ENCODE assay signal across 9 cellular contexts in the genomic region with DNA sequence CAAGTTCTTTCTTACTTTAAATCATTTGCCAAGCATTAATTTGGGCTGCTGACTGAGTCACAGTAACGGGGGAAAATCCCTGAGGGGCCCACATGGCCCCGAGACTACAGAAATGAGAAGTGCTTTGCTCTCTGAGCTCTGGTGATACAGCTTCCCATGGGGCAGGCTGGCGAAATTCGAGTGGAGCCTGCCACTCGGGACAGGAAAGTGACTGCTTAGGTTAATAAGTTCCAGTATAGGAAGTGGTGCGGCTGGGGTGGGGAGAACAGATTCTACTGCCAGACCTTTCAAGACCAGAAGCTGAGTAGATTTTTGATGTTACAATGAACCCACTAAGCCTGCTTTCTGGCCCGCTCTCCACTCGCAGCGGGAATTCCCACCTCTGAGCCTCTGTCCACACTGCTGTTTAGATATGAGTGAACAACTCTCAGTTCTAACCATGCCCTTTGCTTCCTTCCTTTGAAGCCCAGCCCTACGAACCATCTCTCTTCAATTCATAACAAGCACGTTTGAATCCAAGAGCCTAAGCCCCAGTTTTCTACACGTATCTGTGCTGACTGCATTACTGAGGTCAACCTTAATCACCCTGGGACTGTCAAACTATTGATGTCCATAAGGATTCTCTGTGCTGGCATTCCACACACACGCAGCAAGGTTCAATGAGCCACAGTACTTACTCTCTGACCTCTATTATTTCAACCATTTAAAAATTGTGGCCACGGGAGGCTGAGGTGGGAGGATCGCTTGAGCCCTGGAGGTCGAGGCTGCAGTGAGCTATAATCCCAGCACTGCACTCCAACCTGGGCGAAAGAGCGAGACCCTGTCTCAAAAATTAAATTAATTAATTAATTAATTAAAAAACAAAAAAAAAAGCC. TPM values are rescaled to one million over a fixed set of nuclear protein-coding genes. Genes with fewer than 3 reads are reported as not detected.
A peak's percentile ranks its signal among the peaks of the same experiment; 100 is the strongest.
DNase-seq lines count a peak whose midpoint lies in the region; ATAC-seq lines count a peak whose summit lies in the region.
"Had no signal": no experiment of that assay in that cellular context is flagged by ENCODE, and none has a peak within 500 bp of the region (broad histone marks: within the 10 kb centered on the region; RNA-seq: fewer than 3 reads in every experiment).

No MANE protein-coding gene starts in this region.

- H3K4me3 ChIP-seq in thymus (ENCODE audit: low read length) = no peak overlapping the region

- H3K36me3 Mint-ChIP-seq in naive thymus-derived CD8-positive, alpha-beta T cell = peaks cover 0 to 51% (median 10%) of the 10 kb centered on the region in 3 donors

- no peaks in the 10 kb centered on the region for H3K4me1 ChIP-seq in thymus (ENCODE audit: control insufficient read depth, insufficient read depth, low read length)

- H3K36me3 ChIP-seq in thymus (ENCODE audit: control insufficient read depth, insufficient read depth) = peaks cover 19% of the 10 kb centered on the region

- peak overlapping the region; percentile 34 to 84 (median 78) for H3K4me3 Mint-ChIP-seq in naive thymus-derived CD8-positive, alpha-beta T cell

- POLR2A ChIA-PET in naive thymus-derived CD8-positive, alpha-beta T cell (lab: Charles Lee) = interaction anchor here (0.6 to 1.0 kb wide), 2 partner anchors 9 to 121 kb away, joined by 3 read pairs; no protein-coding TSS in a partner anchor

- ATAC-seq in GM18520 (IDR thresholded peaks at IDR 0.05; ENCODE audit: unreplicated experiment) (peak; percentile 66), HG02973 (IDR thresholded peaks at IDR 0.05; ENCODE audit: unreplicated experiment) (peak; percentile 60)
- peak; percentile 76 to 77 for ATAC-seq in naive thymus-derived CD8-positive, alpha-beta T cell

- H3K27me3 Mint-ChIP-seq in naive thymus-derived CD8-positive, alpha-beta T cell = no peaks in the 10 kb centered on the region

- peak overlapping the region; percentile 49 to 91 (median 83) for H3K27ac Mint-ChIP-seq in naive thymus-derived CD8-positive, alpha-beta T cell

- no peaks in the 10 kb centered on the region for H3K9me3 Mint-ChIP-seq in naive thymus-derived CD8-positive, alpha-beta T cell

- DNase-seq in T-helper 9 cell (peak; percentile 34), caudate nucleus (lab: John Stamatoyannopoulos, UW) (peak in 17 of 61 donors; percentile 15 to 49 (median 27)), NCI-H2081 (lab: John Stamatoyannopoulos, UW) (no peak), ureter (ENCODE audit: low spot score) (no peak)
- peak in 6 of 10 donors; percentile 16 to 54 (median 33) for DNase-seq in naive thymus-derived CD8-positive, alpha-beta T cell

- peaks cover 32 to 74% (median 57%) of the 10 kb centered on the region in 4 donors for H3K4me1 Mint-ChIP-seq in naive thymus-derived CD8-positive, alpha-beta T cell

- H3K9me3 ChIP-seq in thymus (ENCODE audit: control insufficient read depth) = no peaks in the 10 kb centered on the region

- no peaks in the 10 kb centered on the region for H3K27me3 ChIP-seq in thymus (ENCODE audit: control insufficient read depth, insufficient read depth)

- WGBS in thymus = 83% methylated on average over 18 of the region's 18 CpGs

- peak overlapping the region; percentile 94 for H3K27ac ChIP-seq in caudate nucleus (ENCODE audit: low read depth, low read length)
- H3K27ac ChIP-seq in thymus (ENCODE audit: low read depth) = peak overlapping the region; percentile 37

RNA-seq across cellular contexts. Expression of a gene that starts 9.6 kb away (rescaled TPM):
- 10 to 100 TPM; 49.3 to 58.1 TPM for total RNA-seq in naive thymus-derived CD8-positive, alpha-beta T cell
- polyA plus RNA-seq in naive thymus-derived CD8-positive, alpha-beta T cell = 10 to 100 TPM; 10.2 to 23.3 (median 11.1) TPM
- polyA plus RNA-seq in thymus = 81.3 TPM
- 44.4 TPM for total RNA-seq in ureter

RNA-seq across cellular contexts. Expression of a gene that starts 37.7 kb away (rescaled TPM):
- total RNA-seq in naive thymus-derived CD8-positive, alpha-beta T cell = not detected
- polyA plus RNA-seq in naive thymus-derived CD8-positive, alpha-beta T cell = not detected
- polyA plus RNA-seq in thymus = 0.11 TPM
- total RNA-seq in ureter = not detected
- total RNA-seq: NCI-H460 had no signal

RNA-seq across cellular contexts. Expression of a gene that starts 51.5 kb away (rescaled TPM):
- total RNA-seq in naive thymus-derived CD8-positive, alpha-beta T cell = not detected
- polyA plus RNA-seq in naive thymus-derived CD8-positive, alpha-beta T cell = not detected
- polyA plus RNA-seq in thymus = 9.5 TPM
- total RNA-seq in ureter = 36.2 TPM
- total RNA-seq: NCI-H460 had no signal

RNA-seq across cellular contexts. Expression of a gene that starts 55.5 kb away (rescaled TPM):
- not detected for total RNA-seq in naive thymus-derived CD8-positive, alpha-beta T cell
- not detected for polyA plus RNA-seq in naive thymus-derived CD8-positive, alpha-beta T cell
- polyA plus RNA-seq in thymus = 0.30 TPM
- total RNA-seq in ureter = 2.2 TPM
- total RNA-seq: NCI-H460 had no signal

Comparison
In these comparisons a context has a peak if more than half of its experiments do, and no peak if none do; other contexts are left out.
1. DNase-seq: peak in T-helper 9 cell (single experiment) and naive thymus-derived CD8-positive, alpha-beta T cell (6 of 10); none in NCI-H2081 (0 of 2) and ureter (single experiment).
2. RNA of a gene that starts 51.5 kb away (total RNA-seq): 36.2 TPM in ureter (single experiment); not detected in naive thymus-derived CD8-positive, alpha-beta T cell; every median in the first group is over 10 times any median in the second.
3. Peak in every context shown above with its lines, with median percentiles within 50 percentile points of each other: ATAC-seq.